14 cellular contexts compared by ENCODE assay signal in the genomic region with DNA sequence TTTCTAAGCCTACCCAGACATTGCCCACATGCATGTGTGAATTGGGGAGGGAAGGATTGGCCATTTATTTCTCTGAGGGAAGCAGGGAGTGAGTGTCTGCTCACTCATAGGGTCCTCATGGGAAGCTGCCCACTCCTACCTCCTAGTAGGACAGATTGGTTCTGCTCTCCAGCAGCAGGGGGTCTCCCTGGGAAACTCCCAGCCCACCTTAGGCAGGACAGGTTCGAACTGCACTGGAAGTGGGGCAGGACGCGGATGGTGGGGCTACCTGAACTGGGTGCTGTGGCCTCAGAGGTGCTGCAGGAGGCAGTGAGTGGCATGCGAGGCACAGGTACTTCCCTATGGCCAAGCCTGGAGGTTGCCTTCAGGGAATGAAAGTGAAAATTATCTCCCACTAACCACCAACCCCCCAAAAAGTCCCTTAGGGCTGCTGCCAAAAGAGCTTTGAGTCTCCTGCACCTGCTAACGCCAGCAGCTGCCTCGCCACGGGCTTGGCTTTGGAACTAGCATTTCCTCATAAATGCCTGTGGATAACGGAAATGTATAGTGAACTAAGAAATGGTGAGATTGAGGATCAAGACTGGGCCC.
DNase-seq lines count a peak whose midpoint lies in the region; ATAC-seq, FAIRE-seq and TF ChIP-seq lines count a peak whose summit lies in the region.
"Had no signal": no experiment of that assay in that cellular context is flagged by ENCODE, and none has a peak within 500 bp of the region (broad histone marks: within the 10 kb centered on the region; RNA-seq: fewer than 3 reads in every experiment).

No MANE protein-coding gene starts in this region.

- no peaks in the 10 kb centered on the region for H3K4me1 ChIP-seq in small intestine (ENCODE audit: control insufficient read depth in 2 of 2, insufficient read depth in 1 of 2, low read depth in 1 of 2, low read length in 1 of 2)

- H3K27me3 ChIP-seq in small intestine (ENCODE audit: control insufficient read depth in 2 of 2, insufficient read depth in 2 of 2, low read length in 2 of 2) = peaks cover 3 to 10% of the 10 kb centered on the region in 2 donors

- WGBS in small intestine, 3 donors = 53 to 63% (median 56%) methylated on average over 8 of the region's 8 CpGs

- DNase-seq in islet precursor cell (peak; percentile 37), H4 (ENCODE audit: low spot score) (no peak), NCI-H446 (lab: John Stamatoyannopoulos, UW) (no peak), LoVo (ENCODE audit: low spot score) (no peak), small intestine (no peak)
- DNase-seq: MG63, NCI-H345, uterus had no signal

- ATAC-seq in GM19397 (IDR thresholded peaks at IDR 0.05; ENCODE audit: unreplicated experiment) = peak; percentile 34
- peak; percentile 36 for ATAC-seq in HG03469 (IDR thresholded peaks at IDR 0.05; ENCODE audit: unreplicated experiment)
- ATAC-seq: sciatic nerve had no signal

- no peak for FAIRE-seq in small intestine (lab: Jason Lieb, UNC)

- 0 out of 3 replicates have a peak, but pooled peaks have one; percentile 32 for TF ChIP-seq CTCF in GM12872 (IDR thresholded peaks at IDR 0.05; ENCODE audit: insufficient read depth, low read depth, low read length)

- no peaks in the 10 kb centered on the region for H3K36me3 ChIP-seq in small intestine (ENCODE audit: control insufficient read depth in 2 of 2, insufficient read depth in 2 of 2, low read length in 2 of 2)
- H3K36me3 ChIP-seq: esophagus muscularis mucosa, MG63, uterus had no signal

- no peak overlapping the region for H3K4me3 ChIP-seq in small intestine (ENCODE audit: low read depth in 1 of 2, low read length in 2 of 2)
- H3K4me3 ChIP-seq: esophagus muscularis mucosa, MG63, uterus had no signal

- no peak overlapping the region for H3K27ac ChIP-seq in small intestine (ENCODE audit: low read depth in 1 of 2, low read length in 1 of 2)
- H3K27ac ChIP-seq: esophagus muscularis mucosa, RWPE1, uterus had no signal

- H3K9me3 ChIP-seq in small intestine (ENCODE audit: control insufficient read depth, low read depth) = no peaks in the 10 kb centered on the region
- H3K9me3 ChIP-seq: esophagus muscularis mucosa, uterus had no signal
